Comparison of ENCODE assay signal across 12 cellular contexts in genomic region chrX:153336128-153336894, GRCh38. TPM values are rescaled to one million over a fixed set of nuclear protein-coding genes. Genes with fewer than 3 reads are reported as not detected.
A peak's percentile ranks its signal among the peaks of the same experiment; 100 is the strongest.
DNase-seq lines count a peak whose midpoint lies in the region; ATAC-seq, FAIRE-seq and TF ChIP-seq lines count a peak whose summit lies in the region.
"Had no signal": no experiment of that assay in that cellular context is flagged by ENCODE, and none has a peak within 500 bp of the region (broad histone marks: within the 10 kb centered on the region; RNA-seq: fewer than 3 reads in every experiment).

No MANE protein-coding gene starts in this region.

- ATAC-seq in A549 (no peak), HG02870 (IDR thresholded peaks at IDR 0.05; ENCODE audit: unreplicated experiment) (peak; percentile 35), GM21447 (IDR thresholded peaks at IDR 0.05; ENCODE audit: unreplicated experiment) (no peak), GM19452 (IDR thresholded peaks at IDR 0.05; ENCODE audit: unreplicated experiment) (no peak)

- TF ChIP-seq RAD21 in A549 (conservative IDR thresholded peaks at IDR 0.05 in 1 of 2, IDR thresholded peaks at IDR 0.05 in 1 of 2) = no peak

- H3K4me1 ChIP-seq in A549 = peaks cover 5% of the 10 kb centered on the region; the same call in 2 of the 3 replicates

- peaks cover 11% of the 10 kb centered on the region for H3K36me3 Mint-ChIP-seq in activated naive CD8-positive, alpha-beta T cell

- H3K4me3 Mint-ChIP-seq in activated naive CD8-positive, alpha-beta T cell = peak overlapping the region; percentile 83

- WGBS in A549 (ENCODE audit: missing lambda C conversion rate) = 78% methylated on average over 11 of the region's 11 CpGs

- H3K4me2 ChIP-seq in A549 = no peak overlapping the region

- TF ChIP-seq POLR2A in A549 (IDR thresholded peaks at IDR 0.05; ENCODE audit: low read length) = no peak

- no peak overlapping the region for H3K27ac ChIP-seq in A549
- H3K27ac ChIP-seq: SK-N-MC had no signal

- CTCF ChIA-PET in A549 (lab: Yijun Ruan, JAX) = interaction anchor here (1.2 kb wide), 1 partner anchor 394 kb away, joined by 3 read pairs; no protein-coding TSS in a partner anchor

- DNase-seq in A549 (ENCODE audit: low read depth in 1 of 2, low spot score in 1 of 2) = no peak
- peak; percentile 36 for DNase-seq in GM12865 (ENCODE audit: low read depth)
- no peak for DNase-seq in DMS79 (lab: John Stamatoyannopoulos, UW)
- no peak for DNase-seq in NK-92 treated with Interleukin-12 subunit alpha and Interleukin-12 subunit beta, amount 100 ng/mL, for 24 hours (lab: John Stamatoyannopoulos, UW)
- DNase-seq: NCI-H2227 treated with DMSO at 0.1 percent for 48 hours, small intestine had no signal

- peak overlapping the region; percentile 85 for H3K27ac Mint-ChIP-seq in activated naive CD8-positive, alpha-beta T cell

- H3K4me1 Mint-ChIP-seq in activated naive CD8-positive, alpha-beta T cell (ENCODE audit: low read depth) = peaks cover 60% of the 10 kb centered on the region

- H3K9me3 ChIP-seq in A549 = no peaks in the 10 kb centered on the region

- no peak for TF ChIP-seq EP300 in A549 (IDR thresholded peaks at IDR 0.05)

- H3K9me3 Mint-ChIP-seq in activated naive CD8-positive, alpha-beta T cell (ENCODE audit: low read depth) = peaks cover 8% of the 10 kb centered on the region

- TF ChIP-seq CTCF in A549 (IDR thresholded peaks at IDR 0.05) = no peak
- TF ChIP-seq CTCF in GM12865 (IDR thresholded peaks at IDR 0.05; ENCODE audit: insufficient read depth, low read depth, low read length, missing control alignments) = no peak

- no peak for FAIRE-seq in A549 (lab: Jason Lieb, UNC)
- FAIRE-seq: small intestine had no signal

- H3K4me3 ChIP-seq in A549 (no peak overlapping the region), GM12865 (ENCODE audit: low read depth, low read length) (peak overlapping the region; percentile 83)
- H3K4me3 ChIP-seq: lung had no signal

- H3K27me3 Mint-ChIP-seq in activated naive CD8-positive, alpha-beta T cell = no peaks in the 10 kb centered on the region

- POLR2A ChIA-PET in A549 (lab: Yijun Ruan, JAX) = no interaction called here

TF ChIP-seq in A549, 52 proteins besides CTCF, POLR2A, EP300 and RAD21:
- TF ChIP-seq ZSCAN20 (CRISPR knock-in tag; IDR thresholded peaks at IDR 0.05) (no peak), FOSB (CRISPR knock-in tag; IDR thresholded peaks at IDR 0.05) (no peak), ZC3H11A (IDR thresholded peaks at IDR 0.05) (no peak), FOSL2 (IDR thresholded peaks at IDR 0.05) (no peak), FOSL2 (CRISPR knock-in tag; IDR thresholded peaks at IDR 0.05) (peak; percentile 11; the same call in 1 of the 2 replicates), ATOH8 (CRISPR knock-in tag; IDR thresholded peaks at IDR 0.05; ENCODE audit: low read depth) (no peak), HOXB5 (CRISPR knock-in tag; IDR thresholded peaks at IDR 0.05) (no peak)
TF ChIP-seq in A549: peak in this region for 1.

RNA-seq across cellular contexts. Expression of gene ZNF275, which starts 2.4 kb away (rescaled TPM):
- polyA plus RNA-seq in A549 (2011; rRNA removed) (6.5 and 6.9 TPM in 2 replicates), A549 (2017; fragmentation: RNase III; extraction: RNeasy Plus Mini Kit Qiagen cat#74134 plus additional on column Dnase treatment) (3.2 to 3.6 TPM (median 3.3 TPM) in 3 replicates)
- polyA plus RNA-seq in A549 (2012; cell fraction: cytosol; rRNA removed) = 2.1 and 2.9 TPM in 2 replicates
- polyA plus RNA-seq in A549 (2012; cell fraction: nucleus; rRNA removed) = 4.9 and 7.2 TPM in 2 replicates
- 8.6 TPM in 2 replicates for polyA minus RNA-seq in A549 (2011; rRNA and poly(A)+ RNA removed)

RNA-seq across cellular contexts. Expression of gene PNMA6F, which starts 14.7 kb away (rescaled TPM):
- polyA plus RNA-seq in A549 (2011; rRNA removed) (not detected in 2 replicates), A549 (2017; fragmentation: RNase III; extraction: RNeasy Plus Mini Kit Qiagen cat#74134 plus additional on column Dnase treatment) (not detected in 3 replicates)
- not detected in 2 replicates for polyA plus RNA-seq in A549 (2012; cell fraction: cytosol; rRNA removed)
- polyA plus RNA-seq in A549 (2012; cell fraction: nucleus; rRNA removed) = not detected in 2 replicates
- polyA minus RNA-seq in A549 (2011; rRNA and poly(A)+ RNA removed) = not detected in 2 replicates
- polyA plus RNA-seq: lung, small intestine had no signal
